Comparison of ENCODE assay signal across 1 cellular context in genomic region chr3:184750684-184751083, GRCh38.
TF ChIP-seq lines count a peak whose summit lies in the region.

No MANE protein-coding gene starts in this region.

TF ChIP-seq in GM23338, 12 proteins besides CTCF, POLR2A, EP300 and RAD21 (continued from another document):
- TF ChIP-seq ZNF462 (CRISPR knock-in tag; IDR thresholded peaks at IDR 0.05): no peak
- TF ChIP-seq ETS1 (IDR thresholded peaks at IDR 0.05): no peak
- TF ChIP-seq EZH2phosphoT487 (IDR thresholded peaks at IDR 0.05; ENCODE audit: unreplicated experiment): no peak
- no peak for TF ChIP-seq POLR2AphosphoS5 (IDR thresholded peaks at IDR 0.05; ENCODE audit: low read depth)
